8 cellular contexts compared by ENCODE assay signal in genomic region chr1:68496680-68497357, GRCh38. TPM values are rescaled to one million over a fixed set of nuclear protein-coding genes. Genes with fewer than 3 reads are reported as not detected.
DNase-seq lines count a peak whose midpoint lies in the region; ATAC-seq, FAIRE-seq and TF ChIP-seq lines count a peak whose summit lies in the region.

TSS of gene DEPDC1 (minus strand) at chr1:68497082. CDS start at chr1:68496999, 83 bp downstream.

- intact Hi-C loops in vagina (cut with DNase I) = no loop called here

- H3K36me3 ChIP-seq in right atrium auricular region = no peaks in the 10 kb centered on the region
- H3K36me3 ChIP-seq in vagina = no peaks in the 10 kb centered on the region

- H3K27me3 ChIP-seq in right atrium auricular region = no peaks in the 10 kb centered on the region
- H3K27me3 ChIP-seq in vagina = no peaks in the 10 kb centered on the region

- no peaks in the 10 kb centered on the region for H3K9me3 ChIP-seq in right atrium auricular region
- no peaks in the 10 kb centered on the region for H3K9me3 ChIP-seq in vagina

- H3K4me3 ChIP-seq in right atrium auricular region (peak within 1 kb of the TSS; percentile 45 to 64), vagina (peak within 1 kb of the TSS; percentile 52 to 55)

- H3K27ac ChIP-seq in right atrium auricular region = no peak within 1 kb of the TSS
- no peak within 1 kb of the TSS for H3K27ac ChIP-seq in vagina

- FAIRE-seq in GM12891 (lab: Jason Lieb, UNC) = peak; percentile 97

- ATAC-seq in HG02763 (IDR thresholded peaks at IDR 0.05; ENCODE audit: unreplicated experiment) = peak; percentile 98

- TF ChIP-seq CTCF in right atrium auricular region (IDR thresholded peaks at IDR 0.05) (peak in 1 of 2 donors; percentile 20), vagina (IDR thresholded peaks at IDR 0.05) (no peak)

- TF ChIP-seq POLR2A in GM12891 (IDR thresholded peaks at IDR 0.05; ENCODE audit: low read depth, low read length) (0 out of 2 replicates have a peak, but pooled peaks have one; percentile 36), vagina (IDR thresholded peaks at IDR 0.05) (no peak)

- peak; percentile 80 for DNase-seq in GM12891 (ENCODE audit: insufficient read length, low spot score)
- peak; percentile 9 for DNase-seq in NCI-H1417 treated with DMSO at 0.1 percent for 48 hours (lab: John Stamatoyannopoulos, UW)
- peak; percentile 57 to 88 (median 64) for DNase-seq in T-helper 1 cell
- peak; percentile 93 for DNase-seq in amniotic stem cell (lab: John Stamatoyannopoulos, UW)
- peak; percentile 96 for DNase-seq in right atrium auricular region (ENCODE audit: low spot score)
- peak; percentile 79 for DNase-seq in pulmonary artery endothelial cell (ENCODE audit: low read depth, low spot score)
- peak in 1 of 2 donors; percentile 93 for DNase-seq in vagina (ENCODE audit: extremely low spot score in 2 of 2)

- H3K4me1 ChIP-seq in right atrium auricular region = peaks cover 0 to 11% of the 10 kb centered on the region in 2 donors
- H3K4me1 ChIP-seq in vagina = peaks cover 9% of the 10 kb centered on the region

TF ChIP-seq in GM12891, 5 proteins besides CTCF, POLR2A, EP300 and RAD21:
- no peak for TF ChIP-seq TAF1 (IDR thresholded peaks at IDR 0.05; ENCODE audit: low read depth, low read length)
- 0 out of 2 replicates have a peak, but pooled peaks have one; percentile 31 for TF ChIP-seq POU2F2 (IDR thresholded peaks at IDR 0.05; ENCODE audit: low read depth, low read length)
- TF ChIP-seq POLR2AphosphoS5 (IDR thresholded peaks at IDR 0.05; ENCODE audit: low read depth, low read length) = no peak
- no peak for TF ChIP-seq PAX5 (IDR thresholded peaks at IDR 0.05; ENCODE audit: insufficient read depth, low read length, severe bottlenecking)

RNA-seq across cellular contexts. Expression of gene DEPDC1, which starts in this region (rescaled TPM):
- 5.6 TPM for polyA plus RNA-seq in GM12891 (2012; ENCODE audit: low read depth, missing spikeins)
- total RNA-seq in right atrium auricular region = 1 to 10 TPM in 1 of 2 donors, not detected in 1; 1.4 TPM
- 15.7 and 49.6 TPM in 2 replicates for total RNA-seq in pulmonary artery endothelial cell
- total RNA-seq in vagina = 1.7 TPM
